In genomic region chr22:45042263-45042662, GRCh38 we compare ENCODE assay signal across 8 cellular contexts. TPM values are rescaled to one million over a fixed set of nuclear protein-coding genes. Genes with fewer than 3 reads are reported as not detected.
"Had no signal": no experiment of that assay in that cellular context is flagged by ENCODE, and none has a peak within 500 bp of the region (broad histone marks: within the 10 kb centered on the region; RNA-seq: fewer than 3 reads in every experiment).

No MANE protein-coding gene starts in this region.

- H3K4me1 Mint-ChIP-seq: GM23338 had no signal

- H3K4me3 Mint-ChIP-seq: GM23338 had no signal

- H3K4me3 ChIP-seq: GM23338, K562 had no signal

- FAIRE-seq: HTR-8/SVneo, K562 had no signal

- H3K27ac Mint-ChIP-seq: GM23338 had no signal

- DNase-seq: H7, HCEC 1CT, IMR-90, KG1 had no signal

- ATAC-seq: GM23338, K562 had no signal

RNA-seq across cellular contexts. Expression of gene PHF21B, which starts 32.5 kb away (rescaled TPM):
- total RNA-seq: HT-29, IMR-90, K562 had no signal
